ENCODE assay signal across 2 cellular contexts in the genomic region with DNA sequence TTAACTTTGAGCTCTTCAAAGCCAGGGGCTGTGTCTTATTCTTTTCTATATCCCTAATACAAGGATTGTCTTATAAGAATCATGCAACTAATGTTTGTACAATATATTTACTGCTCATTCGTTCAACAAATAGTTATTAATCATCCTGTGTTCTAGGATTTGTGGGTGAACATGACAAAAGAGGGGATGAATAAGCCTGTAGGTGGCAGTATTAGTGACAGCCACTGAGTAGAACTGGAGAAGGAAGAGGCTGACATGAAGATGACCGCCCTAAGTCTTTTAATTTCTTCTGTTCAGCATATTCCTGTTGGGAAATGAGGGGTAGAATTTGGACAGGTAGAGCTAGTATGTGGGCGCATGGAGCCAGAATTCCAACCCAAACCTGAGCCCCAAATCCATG.
TF ChIP-seq lines count a peak whose summit lies in the region.

No MANE protein-coding gene starts in this region.

TF ChIP-seq in SK-N-SH, 30 proteins besides CTCF, POLR2A, EP300 and RAD21 (continued from another document):
- TF ChIP-seq, protein P1, sequence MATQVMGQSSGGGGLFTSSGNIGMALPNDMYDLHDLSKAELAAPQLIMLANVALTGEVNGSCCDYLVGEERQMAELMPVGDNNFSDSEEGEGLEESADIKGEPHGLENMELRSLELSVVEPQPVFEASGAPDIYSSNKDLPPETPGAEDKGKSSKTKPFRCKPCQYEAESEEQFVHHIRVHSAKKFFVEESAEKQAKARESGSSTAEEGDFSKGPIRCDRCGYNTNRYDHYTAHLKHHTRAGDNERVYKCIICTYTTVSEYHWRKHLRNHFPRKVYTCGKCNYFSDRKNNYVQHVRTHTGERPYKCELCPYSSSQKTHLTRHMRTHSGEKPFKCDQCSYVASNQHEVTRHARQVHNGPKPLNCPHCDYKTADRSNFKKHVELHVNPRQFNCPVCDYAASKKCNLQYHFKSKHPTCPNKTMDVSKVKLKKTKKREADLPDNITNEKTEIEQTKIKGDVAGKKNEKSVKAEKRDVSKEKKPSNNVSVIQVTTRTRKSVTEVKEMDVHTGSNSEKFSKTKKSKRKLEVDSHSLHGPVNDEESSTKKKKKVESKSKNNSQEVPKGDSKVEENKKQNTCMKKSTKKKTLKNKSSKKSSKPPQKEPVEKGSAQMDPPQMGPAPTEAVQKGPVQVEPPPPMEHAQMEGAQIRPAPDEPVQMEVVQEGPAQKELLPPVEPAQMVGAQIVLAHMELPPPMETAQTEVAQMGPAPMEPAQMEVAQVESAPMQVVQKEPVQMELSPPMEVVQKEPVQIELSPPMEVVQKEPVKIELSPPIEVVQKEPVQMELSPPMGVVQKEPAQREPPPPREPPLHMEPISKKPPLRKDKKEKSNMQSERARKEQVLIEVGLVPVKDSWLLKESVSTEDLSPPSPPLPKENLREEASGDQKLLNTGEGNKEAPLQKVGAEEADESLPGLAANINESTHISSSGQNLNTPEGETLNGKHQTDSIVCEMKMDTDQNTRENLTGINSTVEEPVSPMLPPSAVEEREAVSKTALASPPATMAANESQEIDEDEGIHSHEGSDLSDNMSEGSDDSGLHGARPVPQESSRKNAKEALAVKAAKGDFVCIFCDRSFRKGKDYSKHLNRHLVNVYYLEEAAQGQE (IDR thresholded peaks at IDR 0.05; ENCODE audit: low read depth, low read length), result no peak
- no peak for TF ChIP-seq YY1 (IDR thresholded peaks at IDR 0.05; ENCODE audit: low read depth)
- TF ChIP-seq TCF12 (IDR thresholded peaks at IDR 0.05), result no peak
- TF ChIP-seq, protein P2, sequence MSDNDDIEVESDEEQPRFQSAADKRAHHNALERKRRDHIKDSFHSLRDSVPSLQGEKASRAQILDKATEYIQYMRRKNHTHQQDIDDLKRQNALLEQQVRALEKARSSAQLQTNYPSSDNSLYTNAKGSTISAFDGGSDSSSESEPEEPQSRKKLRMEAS (IDR thresholded peaks at IDR 0.05; ENCODE audit: low read depth), result no peak
- no peak for TF ChIP-seq EZH2phosphoT487 (IDR thresholded peaks at IDR 0.05; ENCODE audit: borderline replicate concordance, low read depth)
- no peak for TF ChIP-seq TEAD4 (IDR thresholded peaks at IDR 0.05; ENCODE audit: borderline replicate concordance, insufficient read depth)
- TF ChIP-seq, protein P3, sequence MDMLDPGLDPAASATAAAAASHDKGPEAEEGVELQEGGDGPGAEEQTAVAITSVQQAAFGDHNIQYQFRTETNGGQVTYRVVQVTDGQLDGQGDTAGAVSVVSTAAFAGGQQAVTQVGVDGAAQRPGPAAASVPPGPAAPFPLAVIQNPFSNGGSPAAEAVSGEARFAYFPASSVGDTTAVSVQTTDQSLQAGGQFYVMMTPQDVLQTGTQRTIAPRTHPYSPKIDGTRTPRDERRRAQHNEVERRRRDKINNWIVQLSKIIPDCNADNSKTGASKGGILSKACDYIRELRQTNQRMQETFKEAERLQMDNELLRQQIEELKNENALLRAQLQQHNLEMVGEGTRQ (IDR thresholded peaks at IDR 0.05; ENCODE audit: borderline replicate concordance, low read depth, low read length), result no peak
- no peak for TF ChIP-seq RFX5 (IDR thresholded peaks at IDR 0.05; ENCODE audit: low read length)
- no peak for TF ChIP-seq CHD2 (IDR thresholded peaks at IDR 0.05; ENCODE audit: low read length, partially characterized antibody)
- no peak for TF ChIP-seq SMC3 (IDR thresholded peaks at IDR 0.05; ENCODE audit: low read depth, low read length)
- TF ChIP-seq POLR2AphosphoS5 (IDR thresholded peaks at IDR 0.05; ENCODE audit: low read depth, low read length), result no peak
- TF ChIP-seq, protein P4, sequence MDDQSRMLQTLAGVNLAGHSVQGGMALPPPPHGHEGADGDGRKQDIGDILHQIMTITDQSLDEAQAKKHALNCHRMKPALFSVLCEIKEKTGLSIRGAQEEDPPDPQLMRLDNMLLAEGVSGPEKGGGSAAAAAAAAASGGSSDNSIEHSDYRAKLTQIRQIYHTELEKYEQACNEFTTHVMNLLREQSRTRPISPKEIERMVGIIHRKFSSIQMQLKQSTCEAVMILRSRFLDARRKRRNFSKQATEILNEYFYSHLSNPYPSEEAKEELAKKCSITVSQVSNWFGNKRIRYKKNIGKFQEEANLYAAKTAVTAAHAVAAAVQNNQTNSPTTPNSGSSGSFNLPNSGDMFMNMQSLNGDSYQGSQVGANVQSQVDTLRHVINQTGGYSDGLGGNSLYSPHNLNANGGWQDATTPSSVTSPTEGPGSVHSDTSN (IDR thresholded peaks at IDR 0.05), result no peak
- TF ChIP-seq GABPA (IDR thresholded peaks at IDR 0.05; ENCODE audit: low read depth), result no peak
- no peak for TF ChIP-seq JUND (IDR thresholded peaks at IDR 0.05)
- no peak for TF ChIP-seq ELF1 (IDR thresholded peaks at IDR 0.05)
- TF ChIP-seq MXI1 (IDR thresholded peaks at IDR 0.05; ENCODE audit: low read depth, low read length), result no peak
- TF ChIP-seq FOXM1 (IDR thresholded peaks at IDR 0.05; ENCODE audit: low read depth), result no peak
- TF ChIP-seq, protein P5, sequence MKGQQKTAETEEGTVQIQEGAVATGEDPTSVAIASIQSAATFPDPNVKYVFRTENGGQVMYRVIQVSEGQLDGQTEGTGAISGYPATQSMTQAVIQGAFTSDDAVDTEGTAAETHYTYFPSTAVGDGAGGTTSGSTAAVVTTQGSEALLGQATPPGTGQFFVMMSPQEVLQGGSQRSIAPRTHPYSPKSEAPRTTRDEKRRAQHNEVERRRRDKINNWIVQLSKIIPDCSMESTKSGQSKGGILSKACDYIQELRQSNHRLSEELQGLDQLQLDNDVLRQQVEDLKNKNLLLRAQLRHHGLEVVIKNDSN (IDR thresholded peaks at IDR 0.05; ENCODE audit: borderline replicate concordance, low read depth), result no peak

TF ChIP-seq in SK-N-SH treated with all-trans-retinoic acid at 6 μM for 48 hours, 23 proteins besides CTCF, POLR2A, EP300 and RAD21 (continued from another document):
- TF ChIP-seq, protein P6, sequence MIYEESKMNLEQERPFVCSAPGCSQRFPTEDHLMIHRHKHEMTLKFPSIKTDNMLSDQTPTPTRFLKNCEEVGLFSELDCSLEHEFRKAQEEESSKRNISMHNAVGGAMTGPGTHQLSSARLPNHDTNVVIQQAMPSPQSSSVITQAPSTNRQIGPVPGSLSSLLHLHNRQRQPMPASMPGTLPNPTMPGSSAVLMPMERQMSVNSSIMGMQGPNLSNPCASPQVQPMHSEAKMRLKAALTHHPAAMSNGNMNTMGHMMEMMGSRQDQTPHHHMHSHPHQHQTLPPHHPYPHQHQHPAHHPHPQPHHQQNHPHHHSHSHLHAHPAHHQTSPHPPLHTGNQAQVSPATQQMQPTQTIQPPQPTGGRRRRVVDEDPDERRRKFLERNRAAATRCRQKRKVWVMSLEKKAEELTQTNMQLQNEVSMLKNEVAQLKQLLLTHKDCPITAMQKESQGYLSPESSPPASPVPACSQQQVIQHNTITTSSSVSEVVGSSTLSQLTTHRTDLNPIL (CRISPR knock-in tag; IDR thresholded peaks at IDR 0.05; ENCODE audit: low read depth), result no peak
- TF ChIP-seq ZNF8 (CRISPR knock-in tag; IDR thresholded peaks at IDR 0.05), result no peak
- TF ChIP-seq CSDC2 (CRISPR knock-in tag; IDR thresholded peaks at IDR 0.05), result no peak
- TF ChIP-seq ZNF70 (CRISPR knock-in tag; IDR thresholded peaks at IDR 0.05), result no peak
- TF ChIP-seq ESRRG (CRISPR knock-in tag; IDR thresholded peaks at IDR 0.05), result no peak
- TF ChIP-seq GLIS3 (CRISPR knock-in tag; IDR thresholded peaks at IDR 0.05), result no peak
- TF ChIP-seq PPARA (CRISPR knock-in tag; IDR thresholded peaks at IDR 0.05; ENCODE audit: borderline replicate concordance), result no peak
- no peak for TF ChIP-seq OSR1 (CRISPR knock-in tag; IDR thresholded peaks at IDR 0.05)
- TF ChIP-seq BACH2 (CRISPR knock-in tag; IDR thresholded peaks at IDR 0.05; ENCODE audit: borderline replicate concordance), result no peak
- TF ChIP-seq TOX (CRISPR knock-in tag; IDR thresholded peaks at IDR 0.05; ENCODE audit: borderline replicate concordance), result no peak
- no peak for TF ChIP-seq ZFP3 (CRISPR knock-in tag; IDR thresholded peaks at IDR 0.05)
TF ChIP-seq in SK-N-SH treated with all-trans-retinoic acid at 6 μM for 48 hours: peak in this region for 0.
